9 cellular contexts compared by ENCODE assay signal in genomic region chr17:49218941-49219913, GRCh38. TPM values are rescaled to one million over a fixed set of nuclear protein-coding genes. Genes with fewer than 3 reads are reported as not detected.
DNase-seq lines count a peak whose midpoint lies in the region; ATAC-seq and TF ChIP-seq lines count a peak whose summit lies in the region.
"Had no signal": no experiment of that assay in that cellular context is flagged by ENCODE, and none has a peak within 500 bp of the region (broad histone marks: within the 10 kb centered on the region; RNA-seq: fewer than 3 reads in every experiment).

No MANE protein-coding gene starts in this region.

- H3K27me3 ChIP-seq in Caco-2 (replicated peaks; ENCODE audit: control insufficient read depth, insufficient read depth, low read length) (0 out of 2 replicates have a peak, but pooled peaks cover 2% of the 10 kb centered on the region), HL-60 (ENCODE audit: insufficient read depth, poor library complexity, severe bottlenecking) (peaks cover 7% of the 10 kb centered on the region)
- no peaks in the 10 kb centered on the region for H3K27me3 ChIP-seq in naive thymus-derived CD4-positive, alpha-beta T cell (ENCODE audit: control insufficient read depth in 2 of 2, insufficient read depth in 2 of 2, low read length in 2 of 2)

- no peaks in the 10 kb centered on the region for H3K36me3 ChIP-seq in Caco-2 (ENCODE audit: control insufficient read depth, insufficient read depth, low read length)
- H3K36me3 ChIP-seq in naive thymus-derived CD4-positive, alpha-beta T cell (ENCODE audit: control insufficient read depth in 2 of 3, insufficient read depth in 3 of 3, low read length in 3 of 3): peaks cover 0 to 16% (median 7%) of the 10 kb centered on the region in 3 experiments

- intact Hi-C loops in Caco-2 (cut with micrococcal nuclease; ENCODE audit: unreplicated experiment): no loop called here
- intact Hi-C loops in naive thymus-derived CD4-positive, alpha-beta T cell (cut with micrococcal nuclease): loop anchor here (1.0 kb wide), 4 partner anchors 9 to 123 kb away; partner anchors contain the start of genes ABI3 (in 2 of the 2), GNGT2 (in 2 of the 2) and PHOSPHO1 (in 1 of the 2)

- H3K27me3 Mint-ChIP-seq in Caco-2 (ENCODE audit: insufficient read depth, unreplicated experiment): peaks cover 10% of the 10 kb centered on the region
- H3K27me3 Mint-ChIP-seq in naive thymus-derived CD4-positive, alpha-beta T cell: peaks cover 0 to 5% (median 0%) of the 10 kb centered on the region in 5 donors

- no peak overlapping the region for H3K4me3 Mint-ChIP-seq in Caco-2 (ENCODE audit: unreplicated experiment)
- peak overlapping the region; percentile 56 to 94 (median 78) for H3K4me3 Mint-ChIP-seq in naive thymus-derived CD4-positive, alpha-beta T cell

- H3K4me1 ChIP-seq in Caco-2: peaks cover 11% of the 10 kb centered on the region
- H3K4me1 ChIP-seq in naive thymus-derived CD4-positive, alpha-beta T cell (ENCODE audit: control insufficient read depth in 2 of 2, insufficient read depth in 2 of 2, low read length in 2 of 2): peaks cover 62 to 72% of the 10 kb centered on the region in 2 donors

- no TSS peak for BruUV-seq in Caco-2 (replicated peaks; lab: Mats Ljungman, UMichigan)

- no peaks in the 10 kb centered on the region for H3K9me3 Mint-ChIP-seq in Caco-2 (ENCODE audit: unreplicated experiment)
- no peaks in the 10 kb centered on the region for H3K9me3 Mint-ChIP-seq in activated naive CD4-positive, alpha-beta T cell treated with anti-CD3 and anti-CD28 coated beads, Interleukin-2, amount 50 U/mL, for 72 hours
- no peaks in the 10 kb centered on the region for H3K9me3 Mint-ChIP-seq in naive thymus-derived CD4-positive, alpha-beta T cell

- peaks cover 13% of the 10 kb centered on the region for H3K4me1 Mint-ChIP-seq in Caco-2 (ENCODE audit: low read depth, unreplicated experiment)
- peaks cover 50 to 69% (median 64%) of the 10 kb centered on the region in 7 donors for H3K4me1 Mint-ChIP-seq in naive thymus-derived CD4-positive, alpha-beta T cell

- DNase-seq in Caco-2 (peak in 1 of 2 experiments; percentile 62), HL-60 (ENCODE audit: low read depth in 1 of 2, low spot score in 1 of 2) (peak in 1 of 2 experiments; percentile 88), retina (no peak), NCI-H2227 treated with DMSO at 0.1 percent for 48 hours (lab: John Stamatoyannopoulos, UW) (no peak)
- DNase-seq in activated naive CD4-positive, alpha-beta T cell treated with anti-CD3 and anti-CD28 coated beads, Interleukin-2, amount 50 U/mL, for 72 hours (ENCODE audit: low spot score in 2 of 2): no peak
- peak in 3 of 9 donors; percentile 25 to 71 (median 25) for DNase-seq in naive thymus-derived CD4-positive, alpha-beta T cell

- peaks cover 4% of the 10 kb centered on the region for H3K36me3 Mint-ChIP-seq in Caco-2 (ENCODE audit: insufficient read depth, unreplicated experiment)
- H3K36me3 Mint-ChIP-seq in activated naive CD4-positive, alpha-beta T cell treated with anti-CD3 and anti-CD28 coated beads, Interleukin-2, amount 50 U/mL, for 72 hours: peaks cover 5 to 43% of the 10 kb centered on the region in 2 donors
- peaks cover 0 to 59% (median 8%) of the 10 kb centered on the region in 5 donors for H3K36me3 Mint-ChIP-seq in naive thymus-derived CD4-positive, alpha-beta T cell

- POLR2A ChIA-PET in Caco-2 (lab: Charles Lee): no interaction called here
- POLR2A ChIA-PET in naive thymus-derived CD4-positive, alpha-beta T cell (lab: Charles Lee): interaction anchor here (17.4 kb wide), 1 partner anchor 22 kb away, joined by 237 read pairs; no protein-coding TSS in a partner anchor

- ATAC-seq in activated naive CD4-positive, alpha-beta T cell treated with anti-CD3 and anti-CD28 coated beads, Interleukin-2, amount 50 U/mL, for 72 hours: peak; percentile 56 to 61
- peak; percentile 80 for ATAC-seq in naive thymus-derived CD4-positive, alpha-beta T cell
- ATAC-seq in HG02938 (IDR thresholded peaks at IDR 0.05; ENCODE audit: unreplicated experiment): no peak
- no peak for ATAC-seq in HG02678 (IDR thresholded peaks at IDR 0.05; ENCODE audit: unreplicated experiment)
- ATAC-seq: body of pancreas had no signal

- H3K27ac Mint-ChIP-seq in Caco-2 (ENCODE audit: unreplicated experiment): no peak overlapping the region
- peak overlapping the region in 1 of 2 donors; percentile 80 for H3K27ac Mint-ChIP-seq in activated naive CD4-positive, alpha-beta T cell treated with anti-CD3 and anti-CD28 coated beads, Interleukin-2, amount 50 U/mL, for 72 hours
- peak overlapping the region; percentile 81 to 99 (median 92) for H3K27ac Mint-ChIP-seq in naive thymus-derived CD4-positive, alpha-beta T cell

- H3K27ac ChIP-seq in HL-60 (replicated peaks): peak overlapping the region; percentile 85
- H3K27ac ChIP-seq in naive thymus-derived CD4-positive, alpha-beta T cell (ENCODE audit: low read depth, low read length): peak overlapping the region; percentile 70

- H3K4me3 ChIP-seq in Caco-2 (ENCODE audit: low read depth, low read length) (no peak overlapping the region), HL-60 (replicated peaks; ENCODE audit: insufficient read depth, low read length) (peak overlapping the region; percentile 16; the same call in 1 of the 2 replicates)
- peak overlapping the region; percentile 28 for H3K4me3 ChIP-seq in naive thymus-derived CD4-positive, alpha-beta T cell (ENCODE audit: low read length)
- H3K4me3 ChIP-seq: body of pancreas had no signal

- CTCF ChIA-PET in Caco-2 (lab: Charles Lee): no interaction called here
- CTCF ChIA-PET in naive thymus-derived CD4-positive, alpha-beta T cell (lab: Charles Lee): interaction anchor here (0.6 kb wide), 1 partner anchor 39 kb away, joined by 3 read pairs; no protein-coding TSS in a partner anchor

- H3K9me3 ChIP-seq in Caco-2: no peaks in the 10 kb centered on the region
- no peaks in the 10 kb centered on the region for H3K9me3 ChIP-seq in naive thymus-derived CD4-positive, alpha-beta T cell (ENCODE audit: control insufficient read depth in 2 of 3, low read length in 3 of 3)
- H3K9me3 ChIP-seq: body of pancreas had no signal

- TF ChIP-seq CTCF in Caco-2 (IDR thresholded peaks at IDR 0.05; ENCODE audit: insufficient read depth in 1 of 2, low read depth in 1 of 2, low read length in 1 of 2, severe bottlenecking in 1 of 2, unreplicated experiment in 1 of 2): peak; percentile 38 to 50
- peak; percentile 6 for TF ChIP-seq CTCF in HL-60 (IDR thresholded peaks at IDR 0.05; ENCODE audit: insufficient read depth, low read length)

RNA-seq across cellular contexts. Expression of gene ABI3, which starts 8.7 kb away (rescaled TPM):
- total RNA-seq in Caco-2 (2022): not detected in 2 replicates
- total RNA-seq in activated naive CD4-positive, alpha-beta T cell treated with anti-CD3 and anti-CD28 coated beads, Interleukin-2, amount 50 U/mL, for 72 hours: 10 to 100 TPM; 35.3 to 41.5 TPM
- total RNA-seq in naive thymus-derived CD4-positive, alpha-beta T cell: 10 to 100 TPM in 3 of 5 experiments, 1 to 10 TPM in 2; 8.2 to 57.8 (median 11.0) TPM
- 10 to 100 TPM; 15.0 to 21.8 TPM for polyA plus RNA-seq in naive thymus-derived CD4-positive, alpha-beta T cell

RNA-seq across cellular contexts. Expression of gene GNGT2, which starts 8.9 kb away (rescaled TPM):
- not detected in 2 replicates for total RNA-seq in Caco-2 (2022)
- 10 to 100 TPM; 37.5 to 40.2 TPM for total RNA-seq in activated naive CD4-positive, alpha-beta T cell treated with anti-CD3 and anti-CD28 coated beads, Interleukin-2, amount 50 U/mL, for 72 hours
- total RNA-seq in naive thymus-derived CD4-positive, alpha-beta T cell: 10 to 100 TPM in 2 of 5 experiments, 1 to 10 TPM in 3; 2.8 to 16.9 (median 5.1) TPM
- polyA plus RNA-seq in naive thymus-derived CD4-positive, alpha-beta T cell: 10 to 100 TPM in 1 of 2 donors, 1 to 10 TPM in 1; 8.3 to 11.7 TPM

RNA-seq across cellular contexts. Expression of gene PHOSPHO1, which starts 11.4 kb away (rescaled TPM):
- total RNA-seq in Caco-2 (2022): 0.44 and 0.48 TPM in 2 replicates
- not detected for total RNA-seq in activated naive CD4-positive, alpha-beta T cell treated with anti-CD3 and anti-CD28 coated beads, Interleukin-2, amount 50 U/mL, for 72 hours
- total RNA-seq in naive thymus-derived CD4-positive, alpha-beta T cell: under 1 TPM in 1 of 5 experiments, not detected in 4; 0.17 TPM
- polyA plus RNA-seq in naive thymus-derived CD4-positive, alpha-beta T cell: under 1 TPM; 0.46 to 0.99 TPM

Comparison
In these comparisons a context has a peak if more than half of its experiments do, and no peak if none do; other contexts are left out.
1. ATAC-seq: peak in activated naive CD4-positive, alpha-beta T cell treated with anti-CD3 and anti-CD28 coated beads, Interleukin-2, amount 50 U/mL, for 72 hours (2 of 2) and naive thymus-derived CD4-positive, alpha-beta T cell (single experiment); none in HG02938 (single experiment) and HG02678 (single experiment).